In the genomic region with DNA sequence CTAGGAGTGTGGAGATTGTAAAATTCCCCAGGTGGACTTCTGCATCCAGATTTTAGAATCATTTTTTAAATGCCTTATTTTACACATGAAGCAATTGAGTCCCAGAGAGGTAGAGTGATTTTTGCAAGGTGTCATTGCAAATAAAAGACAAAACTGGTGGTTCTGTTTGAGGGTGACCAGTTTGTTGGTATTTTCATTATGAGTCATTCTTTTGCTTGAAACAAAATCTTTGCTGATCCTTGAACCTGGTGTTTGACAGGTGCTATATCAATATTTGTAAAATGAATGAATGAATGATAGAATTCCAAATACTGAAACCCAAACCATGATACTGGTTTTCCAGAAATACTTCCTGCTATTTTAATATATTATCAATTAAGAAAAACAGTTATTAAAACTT, we compare ENCODE assay signal across 1 cellular context.
TF ChIP-seq lines count a peak whose summit lies in the region.

No MANE protein-coding gene starts in this region.

TF ChIP-seq in HepG2, 621 proteins besides CTCF, POLR2A, EP300 and RAD21 (continued from another document):
- TF ChIP-seq ISL2 (CRISPR knock-in tag; IDR thresholded peaks at IDR 0.05): peak; percentile 61; the same call in 1 of the 2 replicates
- peak; percentile 88 for TF ChIP-seq FOSL2 (CRISPR knock-in tag; IDR thresholded peaks at IDR 0.05)
- TF ChIP-seq RELA (CRISPR knock-in tag; IDR thresholded peaks at IDR 0.05): no peak
- TF ChIP-seq MTA1 (CRISPR knock-in tag; IDR thresholded peaks at IDR 0.05; ENCODE audit: borderline replicate concordance): no peak
- TF ChIP-seq ATF3 (CRISPR knock-in tag; IDR thresholded peaks at IDR 0.05): peak; percentile 64; the same call in 1 of the 2 replicates
- TF ChIP-seq FLYWCH1 (CRISPR knock-in tag; IDR thresholded peaks at IDR 0.05): no peak
- no peak for TF ChIP-seq ZBTB8A (CRISPR knock-in tag; IDR thresholded peaks at IDR 0.05; ENCODE audit: borderline replicate concordance, low read depth)
- TF ChIP-seq SMAD9 (CRISPR knock-in tag; IDR thresholded peaks at IDR 0.05): no peak
- no peak for TF ChIP-seq ZSCAN31 (CRISPR knock-in tag; IDR thresholded peaks at IDR 0.05; ENCODE audit: low read depth)
- no peak for TF ChIP-seq LCORL (IDR thresholded peaks at IDR 0.05)
- 0 out of 2 replicates have a peak, but pooled peaks have one; percentile 22 for TF ChIP-seq LCORL (CRISPR knock-in tag; IDR thresholded peaks at IDR 0.05)
- TF ChIP-seq KDM5A (IDR thresholded peaks at IDR 0.05; ENCODE audit: borderline replicate concordance, low read length): no peak
- TF ChIP-seq ZBTB42 (CRISPR knock-in tag; IDR thresholded peaks at IDR 0.05): no peak
- TF ChIP-seq AHDC1 (CRISPR knock-in tag; IDR thresholded peaks at IDR 0.05; ENCODE audit: borderline replicate concordance): peak; percentile 80; the same call in 1 of the 2 replicates
- TF ChIP-seq, protein P1, sequence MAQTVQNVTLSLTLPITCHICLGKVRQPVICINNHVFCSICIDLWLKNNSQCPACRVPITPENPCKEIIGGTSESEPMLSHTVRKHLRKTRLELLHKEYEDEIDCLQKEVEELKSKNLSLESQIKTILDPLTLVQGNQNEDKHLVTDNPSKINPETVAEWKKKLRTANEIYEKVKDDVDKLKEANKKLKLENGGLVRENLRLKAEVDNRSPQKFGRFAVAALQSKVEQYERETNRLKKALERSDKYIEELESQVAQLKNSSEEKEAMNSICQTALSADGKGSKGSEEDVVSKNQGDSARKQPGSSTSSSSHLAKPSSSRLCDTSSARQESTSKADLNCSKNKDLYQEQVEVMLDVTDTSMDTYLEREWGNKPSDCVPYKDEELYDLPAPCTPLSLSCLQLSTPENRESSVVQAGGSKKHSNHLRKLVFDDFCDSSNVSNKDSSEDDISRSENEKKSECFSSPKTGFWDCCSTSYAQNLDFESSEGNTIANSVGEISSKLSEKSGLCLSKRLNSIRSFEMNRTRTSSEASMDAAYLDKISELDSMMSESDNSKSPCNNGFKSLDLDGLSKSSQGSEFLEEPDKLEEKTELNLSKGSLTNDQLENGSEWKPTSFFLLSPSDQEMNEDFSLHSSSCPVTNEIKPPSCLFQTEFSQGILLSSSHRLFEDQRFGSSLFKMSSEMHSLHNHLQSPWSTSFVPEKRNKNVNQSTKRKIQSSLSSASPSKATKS (CRISPR knock-in tag; IDR thresholded peaks at IDR 0.05): no peak
- TF ChIP-seq, protein P2, sequence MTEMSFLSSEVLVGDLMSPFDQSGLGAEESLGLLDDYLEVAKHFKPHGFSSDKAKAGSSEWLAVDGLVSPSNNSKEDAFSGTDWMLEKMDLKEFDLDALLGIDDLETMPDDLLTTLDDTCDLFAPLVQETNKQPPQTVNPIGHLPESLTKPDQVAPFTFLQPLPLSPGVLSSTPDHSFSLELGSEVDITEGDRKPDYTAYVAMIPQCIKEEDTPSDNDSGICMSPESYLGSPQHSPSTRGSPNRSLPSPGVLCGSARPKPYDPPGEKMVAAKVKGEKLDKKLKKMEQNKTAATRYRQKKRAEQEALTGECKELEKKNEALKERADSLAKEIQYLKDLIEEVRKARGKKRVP (CRISPR knock-in tag; IDR thresholded peaks at IDR 0.05): no peak
